In genomic region chr13:96636310-96636709, GRCh38 we compare ENCODE assay signal across 18 cellular contexts.
DNase-seq lines count a peak whose midpoint lies in the region; ATAC-seq, FAIRE-seq and TF ChIP-seq lines count a peak whose summit lies in the region.
"Had no signal": no experiment of that assay in that cellular context is flagged by ENCODE, and none has a peak within 500 bp of the region (broad histone marks: within the 10 kb centered on the region; RNA-seq: fewer than 3 reads in every experiment).

No MANE protein-coding gene starts in this region.

- no peaks in the 10 kb centered on the region for H3K27me3 Mint-ChIP-seq in T-cell

- ATAC-seq in T-cell (replicated peaks in 1 of 4) (no peak), GM21717 (IDR thresholded peaks at IDR 0.05; ENCODE audit: unreplicated experiment) (no peak)
- ATAC-seq: GM12878, Right ventricle myocardium inferior had no signal

- FAIRE-seq in small intestine (lab: Jason Lieb, UNC), result no peak
- FAIRE-seq: GM12878 had no signal

- no peaks in the 10 kb centered on the region for H3K36me3 Mint-ChIP-seq in T-cell

- H3K9me3 ChIP-seq in small intestine (ENCODE audit: control insufficient read depth, low read depth), result no peaks in the 10 kb centered on the region

- no peak overlapping the region for H3K27ac ChIP-seq in small intestine (ENCODE audit: low read depth in 1 of 2, low read length in 1 of 2)
- H3K27ac ChIP-seq: 22Rv1; BLaER1 treated with 17β-estradiol and CSF1 and Interleukin-3, amounts not matched to agents 10 nM and 100 nM had no signal

- H3K9me3 Mint-ChIP-seq in T-cell, result peaks cover 12 to 18% (median 17%) of the 10 kb centered on the region in 3 donors

- H3K4me1 Mint-ChIP-seq in T-cell, result no peaks in the 10 kb centered on the region

- H3K4me3 Mint-ChIP-seq in T-cell, result no peak overlapping the region

- DNase-seq in DMS153 (lab: John Stamatoyannopoulos, UW) (peak; percentile 36), DMS153 treated with DMSO at 0.1 percent for 48 hours (lab: John Stamatoyannopoulos, UW; ENCODE audit: unreplicated experiment) (no peak), astrocyte of the hippocampus (ENCODE audit: low read depth, low spot score) (peak; percentile 50), fibroblast of the aortic adventitia (ENCODE audit: low read depth) (peak; percentile 19), small intestine (peak; percentile 19), T-cell (no peak)
- DNase-seq in activated CD8-positive, alpha-beta memory T cell treated with anti-CD3 and anti-CD28 coated beads for 24 hours, result no peak
- DNase-seq: DMS 273 treated with DMSO at 0.1 percent for 48 hours, HCEC 1CT, Kasumi-1, NCI-H1436, NCI-H2081, NCI-H524 treated with DMSO at 0.1 percent for 48 hours had no signal

- CTCF ChIA-PET in T-cell (lab: Charles Lee), result no interaction called here

- POLR2A ChIA-PET in T-cell (lab: Charles Lee), result no interaction called here

- TF ChIP-seq CTCF in fibroblast of the aortic adventitia (IDR thresholded peaks at IDR 0.05; ENCODE audit: insufficient read depth, low read length), result no peak

- H3K4me3 ChIP-seq in fibroblast of the aortic adventitia (ENCODE audit: low read depth, low read length) (no peak overlapping the region), small intestine (ENCODE audit: low read depth in 1 of 2, low read length in 2 of 2) (no peak overlapping the region)
- H3K4me3 ChIP-seq: BLaER1 treated with 17β-estradiol and CSF1 and Interleukin-3, amounts not matched to agents 10 nM and 100 nM; GM12878 had no signal

- H3K36me3 ChIP-seq in small intestine (ENCODE audit: control insufficient read depth in 2 of 2, insufficient read depth in 2 of 2, low read length in 2 of 2), result no peaks in the 10 kb centered on the region
- H3K36me3 ChIP-seq: BLaER1 treated with 17β-estradiol and CSF1 and Interleukin-3, amounts not matched to agents 10 nM and 100 nM had no signal

- no peaks in the 10 kb centered on the region for H3K27me3 ChIP-seq in small intestine (ENCODE audit: control insufficient read depth in 2 of 2, insufficient read depth in 2 of 2, low read length in 2 of 2)
- H3K27me3 ChIP-seq: BLaER1 treated with 17β-estradiol and CSF1 and Interleukin-3, amounts not matched to agents 10 nM and 100 nM had no signal

- H3K27ac Mint-ChIP-seq in T-cell, result no peak overlapping the region

- H3K4me1 ChIP-seq in small intestine (ENCODE audit: control insufficient read depth in 2 of 2, insufficient read depth in 1 of 2, low read depth in 1 of 2, low read length in 1 of 2), result no peaks in the 10 kb centered on the region
- H3K4me1 ChIP-seq: BLaER1 treated with 17β-estradiol and CSF1 and Interleukin-3, amounts not matched to agents 10 nM and 100 nM had no signal

Comparison
In these comparisons a context has a peak if more than half of its experiments do, and no peak if none do; other contexts are left out.
1. DNase-seq: peak in DMS153 (single experiment), astrocyte of the hippocampus (single experiment), fibroblast of the aortic adventitia (single experiment) and small intestine (single experiment); none in DMS153 treated with DMSO at 0.1 percent for 48 hours (single experiment), T-cell (0 of 34) and activated CD8-positive, alpha-beta memory T cell treated with anti-CD3 and anti-CD28 coated beads for 24 hours (single experiment).